In genomic region chr19:46380690-46381089, GRCh38 we compare ENCODE assay signal across 18 cellular contexts. TPM values are rescaled to one million over a fixed set of nuclear protein-coding genes. Genes with fewer than 3 reads are reported as not detected.
"Had no signal": no experiment of that assay in that cellular context is flagged by ENCODE, and none has a peak within 500 bp of the region (broad histone marks: within the 10 kb centered on the region; RNA-seq: fewer than 3 reads in every experiment).

No MANE protein-coding gene starts in this region.

- H3K4me3 Mint-ChIP-seq: activated naive CD4-positive, alpha-beta T cell treated with anti-CD3 and anti-CD28 coated beads, Interleukin-2, amount 50 U/mL, for 24 hours; naive B cell; T-helper 2 cell treated with Interferon-gamma antibody and Interleukin-4, amounts not matched to agents 5 μg/mL and 100 μg/mL, for 36 hours; type B pancreatic cell had no signal

- H3K4me3 ChIP-seq: coronary artery, lower lobe of right lung, spleen had no signal

- H3K27ac Mint-ChIP-seq: activated naive CD4-positive, alpha-beta T cell treated with anti-CD3 and anti-CD28 coated beads, Interleukin-2, amount 50 U/mL, for 24 hours; progenitor cell of endocrine pancreas; T-helper 2 cell treated with Interferon-gamma antibody and Interleukin-4, amounts not matched to agents 5 μg/mL and 100 μg/mL, for 36 hours; type B pancreatic cell had no signal

- H3K27ac ChIP-seq: brain microvascular endothelial cell, lower lobe of right lung, spleen had no signal

- DNase-seq: activated gamma-delta T cell treated with Interleukin-2 at 50 U/mL for 16 hours; activated T-cell treated with anti-CD3 and anti-CD28 coated beads, Interleukin-2, amount 50 U/mL, for 1 hour; anterior cingulate cortex; brain microvascular endothelial cell; left colon; lower lobe of right lung; naive B cell; spleen; stimulated activated CD4-positive, alpha-beta T cell treated with anti-CD3 and anti-CD28 coated beads, Interleukin-4, amount 100 ng/mL, for 24 hours had no signal

- H3K9me3 ChIP-seq: lower lobe of right lung, spleen had no signal

- H3K27me3 Mint-ChIP-seq: activated naive CD4-positive, alpha-beta T cell treated with anti-CD3 and anti-CD28 coated beads, Interleukin-2, amount 50 U/mL, for 24 hours; naive B cell; progenitor cell of endocrine pancreas; type B pancreatic cell had no signal

- H3K9me3 Mint-ChIP-seq: activated naive CD4-positive, alpha-beta T cell treated with anti-CD3 and anti-CD28 coated beads, Interleukin-2, amount 50 U/mL, for 24 hours; T-helper 2 cell treated with Interferon-gamma antibody and Interleukin-4, amounts not matched to agents 5 μg/mL and 100 μg/mL, for 36 hours; type B pancreatic cell had no signal

- ATAC-seq: left colon, lower lobe of right lung, SK-N-SH treated with all-trans-retinoic acid at 6 μM for 48 hours had no signal

- H3K27me3 ChIP-seq: brain microvascular endothelial cell, spleen had no signal

- H3K4me1 ChIP-seq: lower lobe of right lung had no signal

RNA-seq across cellular contexts. Expression of gene PNMA8C, which starts 48.0 kb away (rescaled TPM):
- total RNA-seq: epithelial cell of proximal tubule, glomerular endothelial cell, mesenteric fat pad, spleen had no signal
